ENCODE assay signal across 8 cellular contexts in the genomic region with DNA sequence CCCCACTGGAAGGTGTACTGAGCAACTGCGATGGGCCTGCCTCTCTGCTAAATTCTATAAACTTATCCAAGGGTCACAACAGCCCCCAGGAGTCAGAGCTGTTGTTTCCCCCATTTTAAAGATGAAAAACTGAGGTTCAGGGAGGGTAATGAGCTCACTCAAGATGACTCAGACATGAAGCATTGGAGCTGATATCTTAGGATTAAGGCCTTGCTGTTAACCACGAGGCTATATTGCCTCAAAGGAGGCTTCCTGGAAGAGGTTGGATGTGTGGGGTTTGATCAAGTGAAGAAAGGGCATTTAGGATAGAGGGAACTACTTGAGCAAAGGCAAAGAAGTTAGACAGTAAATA. TPM values are rescaled to one million over a fixed set of nuclear protein-coding genes. Genes with fewer than 3 reads are reported as not detected.
DNase-seq lines count a peak whose midpoint lies in the region; ATAC-seq, FAIRE-seq and TF ChIP-seq lines count a peak whose summit lies in the region.

No MANE protein-coding gene starts in this region.

- no peaks in the 10 kb centered on the region for H3K27me3 Mint-ChIP-seq in activated naive CD4-positive, alpha-beta T cell treated with anti-CD3 and anti-CD28 coated beads, Interleukin-2, amount 10 ng/mL, durations not matched to agents 7 days and 5 days
- no peaks in the 10 kb centered on the region; the same call in 1 of the 2 replicates for H3K27me3 Mint-ChIP-seq in WTC11 (ENCODE audit: low read depth)

- H3K4me3 ChIP-seq in right cardiac atrium (ENCODE audit: low read length) (no peak overlapping the region), tibial nerve (no peak overlapping the region)

- TF ChIP-seq CTCF in WTC11 (IDR thresholded peaks at IDR 0.05) (no peak), tibial nerve (IDR thresholded peaks at IDR 0.05) (no peak), D721Med (IDR thresholded peaks at IDR 0.05; ENCODE audit: insufficient read depth, missing control alignments) (no peak)

- no peak for TF ChIP-seq EP300 in tibial nerve (IDR thresholded peaks at IDR 0.05)

- no peaks in the 10 kb centered on the region for H3K9me3 Mint-ChIP-seq in activated naive CD4-positive, alpha-beta T cell treated with anti-CD3 and anti-CD28 coated beads, Interleukin-2, amount 10 ng/mL, durations not matched to agents 7 days and 5 days
- no peaks in the 10 kb centered on the region for H3K9me3 Mint-ChIP-seq in WTC11

- H3K36me3 Mint-ChIP-seq in activated naive CD4-positive, alpha-beta T cell treated with anti-CD3 and anti-CD28 coated beads, Interleukin-2, amount 10 ng/mL, durations not matched to agents 7 days and 5 days: peaks cover 56% of the 10 kb centered on the region
- no peaks in the 10 kb centered on the region for H3K36me3 Mint-ChIP-seq in WTC11

- no peaks in the 10 kb centered on the region for H3K36me3 ChIP-seq in tibial nerve

- no peak for ATAC-seq in WTC11
- no peak for ATAC-seq in right cardiac atrium

- H3K4me1 ChIP-seq in right cardiac atrium (ENCODE audit: control insufficient read depth, insufficient read depth, low read length): peaks cover 23% of the 10 kb centered on the region
- peaks cover 0 to 65% (median 23%) of the 10 kb centered on the region in 4 donors for H3K4me1 ChIP-seq in tibial nerve

- no peak for FAIRE-seq in D721Med (lab: Jason Lieb, UNC)

- no peaks in the 10 kb centered on the region for H3K9me3 ChIP-seq in right cardiac atrium (ENCODE audit: control insufficient read depth, low read length)
- H3K9me3 ChIP-seq in tibial nerve: no peaks in the 10 kb centered on the region

- WGBS in right cardiac atrium: 57% methylated on average over 2 of the region's 2 CpGs
- 45 to 49% methylated on average over 2 of the region's 2 CpGs for WGBS in tibial nerve, 2 donors

- POLR2A ChIA-PET in WTC11 (lab: Charles Lee): no interaction called here

- DNase-seq in activated naive CD4-positive, alpha-beta T cell treated with anti-CD3 and anti-CD28 coated beads, Interleukin-2, amount 10 ng/mL, durations not matched to agents 7 days and 5 days: no peak
- no peak for DNase-seq in activated naive CD4-positive, alpha-beta T cell treated with Interleukin-2 at 50 U/mL for 16 hours
- DNase-seq in WTC11 (ENCODE audit: low spot score) (no peak), right cardiac atrium (no peak), tibial nerve (ENCODE audit: low spot score in 2 of 2) (no peak), D721Med (ENCODE audit: insufficient read length, low spot score) (no peak), T1000 (lab: John Stamatoyannopoulos, UW) (no peak)
- DNase-seq in activated CD4-positive, alpha-beta T cell treated with anti-CD3 and anti-CD28 coated beads for 48 hours: no peak

- no peak for TF ChIP-seq POLR2A in tibial nerve (IDR thresholded peaks at IDR 0.05)

- CTCF ChIA-PET in activated naive CD4-positive, alpha-beta T cell treated with anti-CD3 and anti-CD28 coated beads, Interleukin-2, amount 10 ng/mL, durations not matched to agents 7 days and 5 days (lab: Charles Lee): interaction anchor here (0.8 to 1.8 kb wide), 3 partner anchors 15 to 103 kb away, joined by 4 to 9 read pairs (median 5); no protein-coding TSS in a partner anchor
- CTCF ChIA-PET in WTC11 (lab: Charles Lee): interaction anchor here (1.8 to 3.2 kb wide), 3 partner anchors 17 to 23 kb away, joined by 4 to 10 read pairs (median 5); no protein-coding TSS in a partner anchor

- intact Hi-C loops in right cardiac atrium (cut with DNase I): no loop called here

- peaks cover 90% of the 10 kb centered on the region for H3K4me1 Mint-ChIP-seq in activated naive CD4-positive, alpha-beta T cell treated with anti-CD3 and anti-CD28 coated beads, Interleukin-2, amount 10 ng/mL, durations not matched to agents 7 days and 5 days
- H3K4me1 Mint-ChIP-seq in WTC11: peaks cover 7% of the 10 kb centered on the region

- H3K27ac Mint-ChIP-seq in activated naive CD4-positive, alpha-beta T cell treated with anti-CD3 and anti-CD28 coated beads, Interleukin-2, amount 10 ng/mL, durations not matched to agents 7 days and 5 days: peak overlapping the region; percentile 95
- peak overlapping the region; percentile 51; the same call in 1 of the 2 replicates for H3K27ac Mint-ChIP-seq in WTC11

- no peaks in the 10 kb centered on the region for H3K27me3 ChIP-seq in right cardiac atrium (ENCODE audit: control insufficient read depth, insufficient read depth)
- H3K27me3 ChIP-seq in tibial nerve: no peaks in the 10 kb centered on the region

- H3K27ac ChIP-seq in right cardiac atrium (ENCODE audit: low read length) (peak overlapping the region; percentile 21), tibial nerve (peak overlapping the region in 3 of 4 donors; percentile 55 to 84 (median 69))

- peak overlapping the region; percentile 65 for H3K4me3 Mint-ChIP-seq in activated naive CD4-positive, alpha-beta T cell treated with anti-CD3 and anti-CD28 coated beads, Interleukin-2, amount 10 ng/mL, durations not matched to agents 7 days and 5 days
- no peak overlapping the region for H3K4me3 Mint-ChIP-seq in WTC11

TF ChIP-seq in WTC11, 78 proteins besides CTCF, POLR2A, EP300 and RAD21 (continues in another document):
- TF ChIP-seq GTF2I (CRISPR knock-in tag; conservative IDR thresholded peaks at IDR 0.05) (no peak), JAZF1 (CRISPR knock-in tag; IDR thresholded peaks at IDR 0.05) (no peak), NR1H2 (CRISPR knock-in tag; IDR thresholded peaks at IDR 0.05) (no peak), CREM (CRISPR knock-in tag; IDR thresholded peaks at IDR 0.05) (no peak), TCF7 (CRISPR knock-in tag; IDR thresholded peaks at IDR 0.05; ENCODE audit: low read depth) (no peak)
- TF ChIP-seq, protein P1, sequence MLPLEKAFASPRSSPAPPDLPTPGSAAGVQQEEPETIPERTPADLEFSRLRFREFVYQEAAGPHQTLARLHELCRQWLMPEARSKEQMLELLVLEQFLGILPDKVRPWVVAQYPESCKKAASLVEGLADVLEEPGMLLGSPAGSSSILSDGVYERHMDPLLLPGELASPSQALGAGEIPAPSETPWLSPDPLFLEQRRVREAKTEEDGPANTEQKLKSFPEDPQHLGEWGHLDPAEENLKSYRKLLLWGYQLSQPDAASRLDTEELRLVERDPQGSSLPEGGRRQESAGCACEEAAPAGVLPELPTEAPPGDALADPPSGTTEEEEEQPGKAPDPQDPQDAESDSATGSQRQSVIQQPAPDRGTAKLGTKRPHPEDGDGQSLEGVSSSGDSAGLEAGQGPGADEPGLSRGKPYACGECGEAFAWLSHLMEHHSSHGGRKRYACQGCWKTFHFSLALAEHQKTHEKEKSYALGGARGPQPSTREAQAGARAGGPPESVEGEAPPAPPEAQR (CRISPR knock-in tag; IDR thresholded peaks at IDR 0.05): no peak
- TF ChIP-seq, protein P2, sequence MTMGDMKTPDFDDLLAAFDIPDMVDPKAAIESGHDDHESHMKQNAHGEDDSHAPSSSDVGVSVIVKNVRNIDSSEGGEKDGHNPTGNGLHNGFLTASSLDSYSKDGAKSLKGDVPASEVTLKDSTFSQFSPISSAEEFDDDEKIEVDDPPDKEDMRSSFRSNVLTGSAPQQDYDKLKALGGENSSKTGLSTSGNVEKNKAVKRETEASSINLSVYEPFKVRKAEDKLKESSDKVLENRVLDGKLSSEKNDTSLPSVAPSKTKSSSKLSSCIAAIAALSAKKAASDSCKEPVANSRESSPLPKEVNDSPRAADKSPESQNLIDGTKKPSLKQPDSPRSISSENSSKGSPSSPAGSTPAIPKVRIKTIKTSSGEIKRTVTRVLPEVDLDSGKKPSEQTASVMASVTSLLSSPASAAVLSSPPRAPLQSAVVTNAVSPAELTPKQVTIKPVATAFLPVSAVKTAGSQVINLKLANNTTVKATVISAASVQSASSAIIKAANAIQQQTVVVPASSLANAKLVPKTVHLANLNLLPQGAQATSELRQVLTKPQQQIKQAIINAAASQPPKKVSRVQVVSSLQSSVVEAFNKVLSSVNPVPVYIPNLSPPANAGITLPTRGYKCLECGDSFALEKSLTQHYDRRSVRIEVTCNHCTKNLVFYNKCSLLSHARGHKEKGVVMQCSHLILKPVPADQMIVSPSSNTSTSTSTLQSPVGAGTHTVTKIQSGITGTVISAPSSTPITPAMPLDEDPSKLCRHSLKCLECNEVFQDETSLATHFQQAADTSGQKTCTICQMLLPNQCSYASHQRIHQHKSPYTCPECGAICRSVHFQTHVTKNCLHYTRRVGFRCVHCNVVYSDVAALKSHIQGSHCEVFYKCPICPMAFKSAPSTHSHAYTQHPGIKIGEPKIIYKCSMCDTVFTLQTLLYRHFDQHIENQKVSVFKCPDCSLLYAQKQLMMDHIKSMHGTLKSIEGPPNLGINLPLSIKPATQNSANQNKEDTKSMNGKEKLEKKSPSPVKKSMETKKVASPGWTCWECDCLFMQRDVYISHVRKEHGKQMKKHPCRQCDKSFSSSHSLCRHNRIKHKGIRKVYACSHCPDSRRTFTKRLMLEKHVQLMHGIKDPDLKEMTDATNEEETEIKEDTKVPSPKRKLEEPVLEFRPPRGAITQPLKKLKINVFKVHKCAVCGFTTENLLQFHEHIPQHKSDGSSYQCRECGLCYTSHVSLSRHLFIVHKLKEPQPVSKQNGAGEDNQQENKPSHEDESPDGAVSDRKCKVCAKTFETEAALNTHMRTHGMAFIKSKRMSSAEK (CRISPR knock-in tag; IDR thresholded peaks at IDR 0.05; ENCODE audit: borderline replicate concordance): no peak
- TF ChIP-seq, protein P3, sequence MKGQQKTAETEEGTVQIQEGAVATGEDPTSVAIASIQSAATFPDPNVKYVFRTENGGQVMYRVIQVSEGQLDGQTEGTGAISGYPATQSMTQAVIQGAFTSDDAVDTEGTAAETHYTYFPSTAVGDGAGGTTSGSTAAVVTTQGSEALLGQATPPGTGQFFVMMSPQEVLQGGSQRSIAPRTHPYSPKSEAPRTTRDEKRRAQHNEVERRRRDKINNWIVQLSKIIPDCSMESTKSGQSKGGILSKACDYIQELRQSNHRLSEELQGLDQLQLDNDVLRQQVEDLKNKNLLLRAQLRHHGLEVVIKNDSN (CRISPR knock-in tag; IDR thresholded peaks at IDR 0.05): no peak
- TF ChIP-seq, protein P4, sequence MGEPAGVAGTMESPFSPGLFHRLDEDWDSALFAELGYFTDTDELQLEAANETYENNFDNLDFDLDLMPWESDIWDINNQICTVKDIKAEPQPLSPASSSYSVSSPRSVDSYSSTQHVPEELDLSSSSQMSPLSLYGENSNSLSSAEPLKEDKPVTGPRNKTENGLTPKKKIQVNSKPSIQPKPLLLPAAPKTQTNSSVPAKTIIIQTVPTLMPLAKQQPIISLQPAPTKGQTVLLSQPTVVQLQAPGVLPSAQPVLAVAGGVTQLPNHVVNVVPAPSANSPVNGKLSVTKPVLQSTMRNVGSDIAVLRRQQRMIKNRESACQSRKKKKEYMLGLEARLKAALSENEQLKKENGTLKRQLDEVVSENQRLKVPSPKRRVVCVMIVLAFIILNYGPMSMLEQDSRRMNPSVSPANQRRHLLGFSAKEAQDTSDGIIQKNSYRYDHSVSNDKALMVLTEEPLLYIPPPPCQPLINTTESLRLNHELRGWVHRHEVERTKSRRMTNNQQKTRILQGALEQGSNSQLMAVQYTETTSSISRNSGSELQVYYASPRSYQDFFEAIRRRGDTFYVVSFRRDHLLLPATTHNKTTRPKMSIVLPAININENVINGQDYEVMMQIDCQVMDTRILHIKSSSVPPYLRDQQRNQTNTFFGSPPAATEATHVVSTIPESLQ (CRISPR knock-in tag; IDR thresholded peaks at IDR 0.05): no peak

RNA-seq across cellular contexts. Expression of a gene that starts 6.7 kb away (rescaled TPM):
- total RNA-seq in WTC11 (2021) (14.1 to 16.3 TPM (median 14.2 TPM) in 3 replicates), right cardiac atrium (10 to 100 TPM in 1 of 4 donors, 1 to 10 TPM in 3; 7.6 to 10.2 (median 9.2) TPM), tibial nerve (10 to 100 TPM; 10.9 to 28.5 (median 14.7) TPM)
- 6.0 TPM for polyA plus RNA-seq in right cardiac atrium
